ENCODE assay signal across 10 cellular contexts in the genomic region with DNA sequence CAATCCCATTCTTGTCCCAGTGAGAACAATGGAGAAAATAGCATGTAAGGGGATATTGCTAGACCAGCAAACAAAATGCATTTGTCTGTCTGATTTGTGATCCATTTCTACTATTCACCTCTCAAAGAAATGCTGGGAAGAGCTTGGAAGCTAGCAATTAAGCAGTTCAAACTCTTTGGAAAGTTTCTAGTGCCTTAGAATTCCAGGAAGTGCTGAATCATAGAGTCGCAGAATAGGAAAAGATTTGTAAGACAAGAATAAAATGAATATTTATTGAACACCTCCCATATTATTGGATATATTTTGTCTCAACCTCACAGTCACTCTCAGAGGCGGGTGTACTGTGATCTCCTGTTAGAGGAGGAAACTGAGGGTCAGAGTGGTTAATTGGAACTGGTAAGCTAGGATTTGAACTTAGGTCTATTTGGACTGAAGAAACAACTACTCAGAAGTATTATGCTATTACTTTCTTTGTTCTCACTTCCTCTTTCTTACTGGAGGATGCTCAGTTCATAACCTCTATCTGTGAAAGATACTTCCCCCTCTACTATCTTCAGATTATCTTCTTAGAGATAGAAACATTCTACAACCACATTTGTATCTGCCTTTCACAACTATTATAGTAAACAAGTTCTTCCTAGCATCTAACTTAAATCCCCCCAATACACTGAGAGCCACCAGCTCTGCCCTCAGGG.
A peak's percentile ranks its signal among the peaks of the same experiment; 100 is the strongest.
DNase-seq lines count a peak whose midpoint lies in the region; ATAC-seq and TF ChIP-seq lines count a peak whose summit lies in the region.
"Had no signal": no experiment of that assay in that cellular context is flagged by ENCODE, and none has a peak within 500 bp of the region (broad histone marks: within the 10 kb centered on the region; RNA-seq: fewer than 3 reads in every experiment).

No MANE protein-coding gene starts in this region.

- CTCF ChIA-PET in OCI-LY7 (lab: Charles Lee; ENCODE audit: unreplicated experiment): interaction anchor here (1.0 kb wide), 1 partner anchor 9 kb away, joined by 5 read pairs; no protein-coding TSS in a partner anchor

- peak overlapping the region; percentile 22 for H3K27ac ChIP-seq in OCI-LY7 (ENCODE audit: low read depth, low read length, poor library complexity, severe bottlenecking)
- H3K27ac ChIP-seq in aorta (ENCODE audit: low read depth in 1 of 2, low read length in 2 of 2): no peak overlapping the region

- H3K9me3 ChIP-seq in OCI-LY7 (ENCODE audit: low read length) (no peaks in the 10 kb centered on the region), aorta (ENCODE audit: control insufficient read depth, low read length) (peaks cover 1% of the 10 kb centered on the region)

- TF ChIP-seq CTCF in OCI-LY7 (conservative IDR thresholded peaks at IDR 0.05; ENCODE audit: low read length): no peak

- intact Hi-C loops in OCI-LY7 (cut with micrococcal nuclease; ENCODE audit: unreplicated experiment): loop anchor here (1.0 to 10.0 kb wide), 3 partner anchors 71 to 761 kb away; no protein-coding TSS in a partner anchor
- intact Hi-C loops in aorta (cut with DNase I): loop anchor here in 1 of 2 donors (10.0 kb wide), 1 partner anchor 823 kb away; no protein-coding TSS in a partner anchor

- H3K27me3 ChIP-seq in H7 (ENCODE audit: control insufficient read depth, insufficient read depth, low read length) (no peaks in the 10 kb centered on the region), aorta (ENCODE audit: control insufficient read depth in 1 of 2, insufficient read depth in 2 of 2, low read length in 1 of 2) (no peaks in the 10 kb centered on the region)

- 32 to 73% methylated on average over 2 of the region's 2 CpGs for WGBS in aorta, 2 donors

- H2AFZ ChIP-seq in OCI-LY7 (ENCODE audit: low read length): no peak overlapping the region

- peak; percentile 72 for DNase-seq in OCI-LY7 (ENCODE audit: low spot score)
- DNase-seq in stromal cell of bone marrow (ENCODE audit: low read depth): peak; percentile 21
- no peak for DNase-seq in H7
- DNase-seq in aorta: no peak
- no peak for DNase-seq in NCI-H2227 (lab: John Stamatoyannopoulos, UW; ENCODE audit: unreplicated experiment)
- DNase-seq: activated CD4-positive, alpha-beta T cell treated with anti-CD3 and anti-CD28 coated beads for 1 hour; caudate nucleus; NCI-H1930 had no signal

- no peaks in the 10 kb centered on the region for H3K9me2 ChIP-seq in OCI-LY7 (ENCODE audit: insufficient read depth, low read length)

- no peaks in the 10 kb centered on the region for H3K79me2 ChIP-seq in OCI-LY7 (ENCODE audit: insufficient read depth, low read depth, low read length)

- no peaks in the 10 kb centered on the region for H3K36me3 ChIP-seq in OCI-LY7 (ENCODE audit: insufficient read depth, low read length)
- no peaks in the 10 kb centered on the region for H3K36me3 ChIP-seq in H7 (replicated peaks; ENCODE audit: control insufficient read depth, insufficient read depth, low read length)
- no peaks in the 10 kb centered on the region for H3K36me3 ChIP-seq in aorta (ENCODE audit: control insufficient read depth in 1 of 2, insufficient read depth in 2 of 2, low read length in 1 of 2)

- BruUV-seq in OCI-LY7 (replicated peaks; lab: Mats Ljungman, UMichigan): no TSS peak

- POLR2A ChIA-PET in OCI-LY7 (lab: Charles Lee): interaction anchor here (0.6 to 3.8 kb wide), 13 partner anchors 9 to 659 kb away, joined by 3 to 21 read pairs (median 5); a partner anchor contains a TSS

- H3K4me3 ChIP-seq in OCI-LY7 (ENCODE audit: low read depth, low read length, poor library complexity, severe bottlenecking) (no peak overlapping the region), H7 (ENCODE audit: insufficient read depth, low read depth, low read length) (no peak overlapping the region), aorta (ENCODE audit: low read length in 2 of 2) (no peak overlapping the region)

- H3K4me1 ChIP-seq in OCI-LY7 (ENCODE audit: insufficient read depth, low read length, poor library complexity, severe bottlenecking): peaks cover 32% of the 10 kb centered on the region
- H3K4me1 ChIP-seq in aorta (ENCODE audit: control insufficient read depth in 1 of 2, insufficient read depth in 2 of 2, low read length in 2 of 2): no peaks in the 10 kb centered on the region

- H4K20me1 ChIP-seq in OCI-LY7 (ENCODE audit: insufficient read depth, low read length): no peaks in the 10 kb centered on the region

- H3K4me2 ChIP-seq in OCI-LY7 (ENCODE audit: low read length): peak overlapping the region; percentile 54

- peak; percentile 93 for ATAC-seq in GM19351 (IDR thresholded peaks at IDR 0.05; ENCODE audit: unreplicated experiment)
- peak; percentile 90 for ATAC-seq in HG02938 (IDR thresholded peaks at IDR 0.05; ENCODE audit: unreplicated experiment)
- ATAC-seq in aorta (ENCODE audit: low FRiP score): no peak

Comparison
In these comparisons a context has a peak if more than half of its experiments do, and no peak if none do; other contexts are left out.
1. DNase-seq: peak in OCI-LY7 (single experiment) and stromal cell of bone marrow (single experiment); none in H7 (single experiment), aorta (0 of 2) and NCI-H2227 (single experiment).